ENCODE assay signal across 9 cellular contexts in genomic region chr17:17264430-17264829, GRCh38.
"Had no signal": no experiment of that assay in that cellular context is flagged by ENCODE, and none has a peak within 500 bp of the region (broad histone marks: within the 10 kb centered on the region; RNA-seq: fewer than 3 reads in every experiment).

No MANE protein-coding gene starts in this region.

- DNase-seq: activated CD4-positive, alpha-beta T cell treated with anti-CD3 and anti-CD28 coated beads, Interleukin-2, amount 10 ng/mL, durations not matched to agents 7 days and 5 days; activated naive CD4-positive, alpha-beta T cell treated with anti-CD3 and anti-CD28 coated beads, Interleukin-2, amount 10 ng/mL, durations not matched to agents 7 days and 5 days; gastrocnemius medialis; heart right ventricle; naive thymus-derived CD8-positive, alpha-beta T cell; stimulated activated CD4-positive, alpha-beta T cell treated with anti-CD3 and anti-CD28 coated beads, Interleukin-1b, Interleukin-23, amount 100 ng/mL, for 48 hours; stomach; testis had no signal

- H3K4me1 Mint-ChIP-seq: activated CD4-positive, alpha-beta T cell treated with anti-CD3 and anti-CD28 coated beads, Interleukin-2, amount 10 ng/mL, durations not matched to agents 7 days and 5 days; activated naive CD4-positive, alpha-beta T cell treated with anti-CD3 and anti-CD28 coated beads, Interleukin-2, amount 10 ng/mL, durations not matched to agents 7 days and 5 days; memory B cell had no signal

- H3K4me3 Mint-ChIP-seq: activated CD4-positive, alpha-beta T cell treated with anti-CD3 and anti-CD28 coated beads, Interleukin-2, amount 10 ng/mL, durations not matched to agents 7 days and 5 days; activated naive CD4-positive, alpha-beta T cell treated with anti-CD3 and anti-CD28 coated beads, Interleukin-2, amount 10 ng/mL, durations not matched to agents 7 days and 5 days; memory B cell; naive thymus-derived CD8-positive, alpha-beta T cell had no signal

- H3K27me3 Mint-ChIP-seq: activated CD4-positive, alpha-beta T cell treated with anti-CD3 and anti-CD28 coated beads, Interleukin-2, amount 10 ng/mL, durations not matched to agents 7 days and 5 days; activated naive CD4-positive, alpha-beta T cell treated with anti-CD3 and anti-CD28 coated beads, Interleukin-2, amount 10 ng/mL, durations not matched to agents 7 days and 5 days; memory B cell; naive thymus-derived CD8-positive, alpha-beta T cell had no signal

- H3K9me3 Mint-ChIP-seq: activated CD4-positive, alpha-beta T cell treated with anti-CD3 and anti-CD28 coated beads, Interleukin-2, amount 10 ng/mL, durations not matched to agents 7 days and 5 days; activated naive CD4-positive, alpha-beta T cell treated with anti-CD3 and anti-CD28 coated beads, Interleukin-2, amount 10 ng/mL, durations not matched to agents 7 days and 5 days; memory B cell; naive thymus-derived CD8-positive, alpha-beta T cell had no signal

- H3K27ac Mint-ChIP-seq: activated naive CD4-positive, alpha-beta T cell treated with anti-CD3 and anti-CD28 coated beads, Interleukin-2, amount 10 ng/mL, durations not matched to agents 7 days and 5 days; memory B cell; naive thymus-derived CD8-positive, alpha-beta T cell had no signal

- ATAC-seq: gastrocnemius medialis; heart right ventricle; naive thymus-derived CD8-positive, alpha-beta T cell had no signal
